In genomic region chr4:140887467-140887866, GRCh38 we compare ENCODE assay signal across 25 cellular contexts.
"Had no signal": no experiment of that assay in that cellular context is flagged by ENCODE, and none has a peak within 500 bp of the region (broad histone marks: within the 10 kb centered on the region; RNA-seq: fewer than 3 reads in every experiment).

No MANE protein-coding gene starts in this region.

- H3K4me3 Mint-ChIP-seq: activated CD4-positive, alpha-beta memory T cell treated with anti-CD3 and anti-CD28 coated beads, Interleukin-2, amount 10 ng/mL, durations not matched to agents 7 days and 5 days; activated CD4-positive, alpha-beta T cell treated with anti-CD3 and anti-CD28 coated beads, Interleukin-2, amount 10 ng/mL, durations not matched to agents 7 days and 5 days; activated naive CD4-positive, alpha-beta T cell treated with anti-CD3 and anti-CD28 coated beads, Interleukin-2, amount 50 U/mL, for 24 hours; activated naive CD8-positive, alpha-beta T cell treated with anti-CD3 and anti-CD28 coated beads, Interleukin-2, amount 50 U/mL, for 24 hours; activated T-cell treated with anti-CD3 and anti-CD28 coated beads, Interleukin-2, amount 50 U/mL, for 4 hours; mesothelial cell of epicardium; naive B cell; WTC11 had no signal

- H3K36me3 ChIP-seq: breast epithelium, ovary, spleen, tibial nerve had no signal

- H3K27ac ChIP-seq: breast epithelium, coronary artery, dorsolateral prefrontal cortex, ovary, spleen, tibial nerve had no signal

- H3K27ac Mint-ChIP-seq: activated CD4-positive, alpha-beta memory T cell treated with anti-CD3 and anti-CD28 coated beads, Interleukin-2, amount 10 ng/mL, durations not matched to agents 7 days and 5 days; activated CD4-positive, alpha-beta T cell treated with anti-CD3 and anti-CD28 coated beads, Interleukin-2, amount 10 ng/mL, durations not matched to agents 7 days and 5 days; activated naive CD4-positive, alpha-beta T cell treated with anti-CD3 and anti-CD28 coated beads, Interleukin-2, amount 50 U/mL, for 24 hours; activated naive CD8-positive, alpha-beta T cell treated with anti-CD3 and anti-CD28 coated beads, Interleukin-2, amount 50 U/mL, for 24 hours; activated T-helper 2 cell treated with anti-CD3 and anti-CD28 coated beads, Interferon-gamma antibody, Interleukin-2, Interleukin-4, amounts not matched to agents 10 μg/mL and 5 μg/mL and 100 μg/mL, durations not matched to agents 14 hours and 24 hours and 36 hours; mesothelial cell of epicardium; naive B cell; progenitor cell of endocrine pancreas; WTC11 had no signal

- DNase-seq: activated CD4-positive, alpha-beta memory T cell treated with anti-CD3 and anti-CD28 coated beads, Interleukin-2, amount 10 ng/mL, durations not matched to agents 7 days and 5 days; activated CD4-positive, alpha-beta T cell treated with anti-CD3 and anti-CD28 coated beads for 1 hour; activated CD4-positive, alpha-beta T cell treated with anti-CD3 and anti-CD28 coated beads, Interleukin-2, amount 10 ng/mL, durations not matched to agents 7 days and 5 days; activated CD8-positive, alpha-beta memory T cell treated with anti-CD3 and anti-CD28 coated beads, Interleukin-2, amount 50 U/mL, for 48 hours; activated naive CD8-positive, alpha-beta T cell treated with anti-CD3 and anti-CD28 coated beads, Interleukin-2, amount 50 U/mL, for 24 hours; activated T-cell treated with anti-CD3 and anti-CD28 coated beads, Interleukin-2, amount 50 U/mL, for 4 hours; dorsolateral prefrontal cortex; effector memory CD4-positive, alpha-beta T cell; erythroblast; head of caudate nucleus; kidney glomerular epithelial cell; naive B cell; ovary; retina; spleen; stimulated activated naive CD4-positive, alpha-beta T cell; T-helper 2 cell had no signal

- H3K4me3 ChIP-seq: breast epithelium, coronary artery, dorsolateral prefrontal cortex, ovary, spleen, tibial nerve had no signal

- H3K36me3 Mint-ChIP-seq: activated naive CD4-positive, alpha-beta T cell treated with anti-CD3 and anti-CD28 coated beads, Interleukin-2, amount 50 U/mL, for 24 hours had no signal

- ATAC-seq: activated naive CD8-positive, alpha-beta T cell treated with anti-CD3 and anti-CD28 coated beads, Interleukin-2, amount 50 U/mL, for 24 hours; activated T-cell treated with anti-CD3 and anti-CD28 coated beads, Interleukin-2, amount 50 U/mL, for 4 hours; WTC11 had no signal

- H3K27me3 Mint-ChIP-seq: progenitor cell of endocrine pancreas had no signal

- H3K27me3 ChIP-seq: breast epithelium, dorsolateral prefrontal cortex, ovary, spleen, tibial nerve had no signal

- H3K4me1 Mint-ChIP-seq: activated CD4-positive, alpha-beta memory T cell treated with anti-CD3 and anti-CD28 coated beads, Interleukin-2, amount 10 ng/mL, durations not matched to agents 7 days and 5 days; activated CD4-positive, alpha-beta T cell treated with anti-CD3 and anti-CD28 coated beads, Interleukin-2, amount 10 ng/mL, durations not matched to agents 7 days and 5 days; activated naive CD4-positive, alpha-beta T cell treated with anti-CD3 and anti-CD28 coated beads, Interleukin-2, amount 50 U/mL, for 24 hours; activated naive CD8-positive, alpha-beta T cell treated with anti-CD3 and anti-CD28 coated beads, Interleukin-2, amount 50 U/mL, for 24 hours; naive B cell had no signal

- H3K9me3 Mint-ChIP-seq: activated CD4-positive, alpha-beta memory T cell treated with anti-CD3 and anti-CD28 coated beads, Interleukin-2, amount 10 ng/mL, durations not matched to agents 7 days and 5 days; activated T-helper 2 cell treated with anti-CD3 and anti-CD28 coated beads, Interferon-gamma antibody, Interleukin-2, Interleukin-4, amounts not matched to agents 10 μg/mL and 5 μg/mL and 100 μg/mL, durations not matched to agents 14 hours and 24 hours and 36 hours had no signal

- H3K9me3 ChIP-seq: ovary had no signal

- H3K4me1 ChIP-seq: breast epithelium, tibial nerve had no signal
